ENCODE assay signal across 8 cellular contexts in the genomic region with DNA sequence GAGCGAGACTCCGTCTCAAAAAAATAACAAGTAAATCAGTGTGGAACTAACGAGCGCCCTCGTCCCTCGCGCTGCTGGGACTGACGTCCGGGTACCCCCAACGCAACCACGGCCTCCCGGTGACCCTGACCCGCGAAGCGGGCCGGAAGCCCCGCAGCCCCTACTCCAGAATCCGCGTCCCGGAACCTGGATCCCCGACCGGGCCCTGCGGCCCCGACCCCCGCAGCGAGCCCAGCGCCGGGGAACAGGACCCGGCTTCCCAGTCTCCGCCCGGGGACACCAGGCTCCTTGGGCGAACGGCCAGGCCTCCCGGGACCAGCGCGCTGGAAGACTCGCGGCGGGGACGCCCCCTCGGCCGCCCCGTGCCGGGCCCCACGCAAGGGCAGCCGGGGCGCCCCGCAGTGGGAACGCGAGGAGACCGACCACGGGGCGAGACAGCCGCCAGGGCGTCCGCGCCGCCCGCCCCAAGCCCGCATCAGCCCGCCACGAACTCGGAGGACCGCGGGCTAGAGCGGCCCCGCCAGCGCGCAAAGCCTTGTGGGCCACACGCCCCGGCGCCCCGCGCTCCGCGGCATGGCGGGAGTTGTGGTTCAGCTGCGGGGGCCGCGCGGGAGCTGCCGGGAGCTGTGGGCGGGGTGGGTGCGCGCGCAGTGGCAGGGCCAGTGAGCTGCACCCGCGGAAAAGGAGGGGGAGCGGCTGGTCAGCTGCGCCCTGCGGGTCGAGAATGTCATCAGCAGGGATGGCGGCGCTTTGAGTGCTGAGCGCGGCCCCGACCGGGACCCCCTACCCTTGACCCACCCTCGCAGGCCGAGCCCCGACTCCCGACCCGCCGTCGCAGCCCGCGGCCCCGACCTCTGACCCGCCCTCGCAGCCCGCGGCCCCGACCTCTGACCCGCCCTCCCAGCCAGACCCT. TPM values are rescaled to one million over a fixed set of nuclear protein-coding genes. Genes with fewer than 3 reads are reported as not detected.
DNase-seq lines count a peak whose midpoint lies in the region; ATAC-seq and TF ChIP-seq lines count a peak whose summit lies in the region.

No MANE protein-coding gene starts in this region.

- H3K27ac ChIP-seq in colonic mucosa = peak overlapping the region; percentile 98
- H3K27ac ChIP-seq in left lung = peak overlapping the region; percentile 91 to 94

- intact Hi-C loops in colonic mucosa (cut with DNase I) (no loop called here), left lung (cut with DNase I) (no loop called here)

- H3K4me1 ChIP-seq in colonic mucosa (peaks cover 7% of the 10 kb centered on the region), left lung (peaks cover 0 to 14% of the 10 kb centered on the region in 2 donors)

- H3K27me3 ChIP-seq in colonic mucosa = peaks cover 4% of the 10 kb centered on the region
- H3K27me3 ChIP-seq in left lung = peaks cover 0 to 34% of the 10 kb centered on the region in 2 donors

- TF ChIP-seq POLR2A in GM19193 (IDR thresholded peaks at IDR 0.05; ENCODE audit: extremely low read depth, insufficient read depth, insufficient read length) = peak; percentile 83

- DNase-seq in AG09319 (ENCODE audit: extremely low read depth, low read depth) (peak; percentile 89), NCI-H524 (lab: John Stamatoyannopoulos, UW) (peak; percentile 86 to 96), colonic mucosa (peak; percentile 94), left lung (peak; percentile 96 to 99)
- DNase-seq in activated CD4-positive, alpha-beta T cell treated with anti-CD3 and anti-CD28 coated beads for 48 hours = peak; percentile 94
- peak; percentile 95 to 96 for DNase-seq in stimulated activated CD4-positive, alpha-beta T cell treated with anti-CD3 and anti-CD28 coated beads, Interleukin-2, amount 100 ng/mL, for 24 hours

- no peak for TF ChIP-seq CTCF in AG09319 (IDR thresholded peaks at IDR 0.05; ENCODE audit: low read depth, low read length)
- no peak for TF ChIP-seq CTCF in colonic mucosa (IDR thresholded peaks at IDR 0.05)
- no peak for TF ChIP-seq CTCF in left lung (IDR thresholded peaks at IDR 0.05)

- H3K9ac ChIP-seq in colonic mucosa (ENCODE audit: low read depth in 2 of 2, low read length in 2 of 2) = peak overlapping the region; percentile 78 to 98

- ATAC-seq in HG03439 (IDR thresholded peaks at IDR 0.05; ENCODE audit: unreplicated experiment) (peak; percentile 76), left lung (peak; percentile 98)

- H3K36me3 ChIP-seq in colonic mucosa (no peaks in the 10 kb centered on the region), left lung (no peaks in the 10 kb centered on the region)

- peak overlapping the region; percentile 99 for H3K4me3 ChIP-seq in colonic mucosa
- H3K4me3 ChIP-seq in left lung = peak overlapping the region; percentile 87

- H3K9me3 ChIP-seq in colonic mucosa (no peaks in the 10 kb centered on the region), left lung (no peaks in the 10 kb centered on the region)

RNA-seq across cellular contexts. Expression of a gene that starts 7.5 kb away (rescaled TPM):
- total RNA-seq in colonic mucosa (1 to 10 TPM; 4.5 to 7.3 TPM), left lung (under 1 TPM in 1 of 2 donors, not detected in 1; 0.52 TPM)

RNA-seq across cellular contexts. Expression of a gene that starts 18.5 kb away (rescaled TPM):
- total RNA-seq in colonic mucosa (10 to 100 TPM; 13.3 to 14.4 TPM), left lung (10 to 100 TPM; 18.0 to 18.2 TPM)

RNA-seq across cellular contexts. Expression of a gene that starts 27.9 kb away (rescaled TPM):
- total RNA-seq in colonic mucosa = 1 to 10 TPM; 2.7 to 9.5 TPM
- total RNA-seq in left lung = 10 to 100 TPM; 16.8 to 34.5 TPM

RNA-seq across cellular contexts. Expression of a gene that starts 42.8 kb away (rescaled TPM):
- total RNA-seq in colonic mucosa = 10 to 100 TPM; 60.7 to 93.4 TPM
- total RNA-seq in left lung = 10 to 100 TPM; 50.9 to 55.5 TPM

RNA-seq across cellular contexts. Expression of a gene that starts 55.1 kb away (rescaled TPM):
- total RNA-seq in colonic mucosa = 1 to 10 TPM in 1 of 2 donors, under 1 TPM in 1; 0.61 to 1.0 TPM
- total RNA-seq in left lung = 1 to 10 TPM; 1.4 TPM

Comparison
In these comparisons a context has a peak if more than half of its experiments do, and no peak if none do; other contexts are left out.
1. Peak in every context shown above with its lines: DNase-seq, ATAC-seq, H3K4me3 ChIP-seq and H3K27ac ChIP-seq.